Comparison of ENCODE assay signal across 23 cellular contexts in the genomic region with DNA sequence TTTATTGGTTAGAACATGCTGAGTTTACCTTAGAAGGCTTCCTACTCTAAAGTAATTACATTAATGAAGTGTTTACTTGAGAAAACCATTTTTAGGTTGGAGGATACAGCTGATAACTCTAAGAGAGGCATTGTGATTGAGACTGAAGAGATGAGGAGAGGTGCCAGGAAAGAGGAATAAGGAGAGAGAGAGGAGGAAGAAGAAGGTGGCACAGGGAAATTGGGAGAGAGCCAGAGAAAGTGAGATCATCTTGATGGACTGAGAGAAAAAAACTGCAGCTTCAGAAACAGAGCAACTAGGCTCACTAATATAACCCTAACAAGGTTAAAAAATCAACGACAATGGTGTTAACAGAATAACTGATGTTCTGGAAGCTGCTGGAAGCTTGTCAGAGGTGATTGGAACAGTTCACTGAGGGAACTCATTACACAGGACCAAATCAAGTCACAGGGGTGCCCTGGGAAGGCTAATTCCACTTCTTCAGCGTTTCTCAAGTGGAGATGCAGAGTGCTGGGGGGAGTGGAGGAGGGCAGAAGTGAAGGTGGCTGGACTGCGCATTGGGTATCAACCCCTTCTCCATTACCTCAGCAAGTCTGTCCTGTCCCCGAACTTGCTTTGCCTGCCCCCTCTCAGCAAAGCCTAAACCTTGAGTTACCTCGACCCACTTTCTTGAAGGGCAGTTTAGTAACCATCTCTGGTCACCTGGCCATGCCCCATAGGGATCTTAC. TPM values are rescaled to one million over a fixed set of nuclear protein-coding genes. Genes with fewer than 3 reads are reported as not detected.
DNase-seq lines count a peak whose midpoint lies in the region; ATAC-seq, FAIRE-seq and TF ChIP-seq lines count a peak whose summit lies in the region.
"Had no signal": no experiment of that assay in that cellular context is flagged by ENCODE, and none has a peak within 500 bp of the region (broad histone marks: within the 10 kb centered on the region; RNA-seq: fewer than 3 reads in every experiment).

No MANE protein-coding gene starts in this region.

- H3K27me3 ChIP-seq in small intestine (ENCODE audit: control insufficient read depth in 2 of 2, insufficient read depth in 2 of 2, low read length in 2 of 2) (no peaks in the 10 kb centered on the region), testis (no peaks in the 10 kb centered on the region)
- H3K27me3 ChIP-seq: upper lobe of left lung had no signal

- ATAC-seq in HG02840 (IDR thresholded peaks at IDR 0.05; ENCODE audit: low FRiP score, unreplicated experiment), result no peak
- ATAC-seq: naive thymus-derived CD4-positive, alpha-beta T cell had no signal

- intact Hi-C loops in testis (cut with DNase I; ENCODE audit: low total_unique reads), result no loop called here

- no peaks in the 10 kb centered on the region for H3K36me3 ChIP-seq in small intestine (ENCODE audit: control insufficient read depth in 2 of 2, insufficient read depth in 2 of 2, low read length in 2 of 2)
- no peaks in the 10 kb centered on the region for H3K36me3 ChIP-seq in testis (ENCODE audit: low read depth, missing control alignments)
- H3K36me3 ChIP-seq: upper lobe of left lung had no signal

- TF ChIP-seq POLR2A in testis (IDR thresholded peaks at IDR 0.05), result no peak

- WGBS in small intestine, 3 donors, result 65 to 69% (median 68%) methylated on average over 5 of the region's 5 CpGs
- WGBS in testis, 2 donors, result 83 to 85% methylated on average over 5 of the region's 5 CpGs

- TF ChIP-seq CTCF in testis (IDR thresholded peaks at IDR 0.05), result no peak

- peak; percentile 76 for FAIRE-seq in RCC 7860 (lab: Jason Lieb, UNC)
- no peak for FAIRE-seq in small intestine (lab: Jason Lieb, UNC)
- FAIRE-seq: astrocyte, TTC549 had no signal

- H3K4me3 ChIP-seq in small intestine (ENCODE audit: low read depth in 1 of 2, low read length in 2 of 2) (no peak overlapping the region), testis (no peak overlapping the region)
- H3K4me3 ChIP-seq: lung, SK-N-MC, upper lobe of left lung had no signal

- H3K9me3 ChIP-seq in small intestine (ENCODE audit: control insufficient read depth, low read depth), result no peaks in the 10 kb centered on the region
- H3K9me3 ChIP-seq in testis, result no peaks in the 10 kb centered on the region
- H3K9me3 ChIP-seq: upper lobe of left lung had no signal

- H3K4me1 ChIP-seq in small intestine (ENCODE audit: control insufficient read depth in 2 of 2, insufficient read depth in 1 of 2, low read depth in 1 of 2, low read length in 1 of 2) (no peaks in the 10 kb centered on the region), testis (no peaks in the 10 kb centered on the region)

- peak; percentile 10 for DNase-seq in DMS 273 (lab: John Stamatoyannopoulos, UW; ENCODE audit: unreplicated experiment)
- DNase-seq in DMS 273 treated with DMSO at 0.1 percent for 48 hours (lab: John Stamatoyannopoulos, UW), result no peak
- peak; percentile 22 for DNase-seq in RCC 7860 (ENCODE audit: low spot score)
- peak; percentile 33 for DNase-seq in glomerular visceral epithelial cell (ENCODE audit: extremely low spot score)
- DNase-seq in small intestine, result peak; percentile 24
- no peak for DNase-seq in testis
- DNase-seq in HK-2 (ENCODE audit: unreplicated experiment), result no peak
- DNase-seq: activated CD4-positive, alpha-beta T cell treated with anti-CD3 and anti-CD28 coated beads, Interleukin-2, amount 10 ng/mL, durations not matched to agents 24 days and 14 days; activated naive CD4-positive, alpha-beta T cell treated with anti-CD3 and anti-CD28 coated beads for 36 hours; cortex of kidney; GOT3; naive thymus-derived CD4-positive, alpha-beta T cell; NCI-H146; NCI-H526; stimulated activated CD4-positive, alpha-beta T cell treated with anti-CD3 and anti-CD28 coated beads, Interleukin-15, amount 100 ng/mL, for 24 hours; stimulated activated naive CD4-positive, alpha-beta T cell treated with Interleukin-2 at 50 U/mL for 16 hours; upper lobe of left lung had no signal

- no peak overlapping the region for H3K27ac ChIP-seq in small intestine (ENCODE audit: low read depth in 1 of 2, low read length in 1 of 2)
- no peak overlapping the region for H3K27ac ChIP-seq in testis
- H3K27ac ChIP-seq: 22Rv1, SK-N-MC had no signal

RNA-seq across cellular contexts. Expression of gene SORBS1, which starts 6.9 kb away (rescaled TPM):
- polyA plus RNA-seq in small intestine (10 to 100 TPM in 1 of 3 donors, 1 to 10 TPM in 2; 4.9 to 32.9 (median 7.3) TPM), testis (ENCODE audit: insufficient read depth, low read depth, low replicate concordance) (46.6 TPM)
- 10 to 100 TPM; 34.4 to 38.8 TPM for total RNA-seq in testis

Comparison
In these comparisons a context has a peak if more than half of its experiments do, and no peak if none do; other contexts are left out.
1. DNase-seq: peak in DMS 273 (single experiment), RCC 7860 (single experiment), glomerular visceral epithelial cell (single experiment) and small intestine (single experiment); none in DMS 273 treated with DMSO at 0.1 percent for 48 hours (single experiment), testis (single experiment) and HK-2 (single experiment).